ENCODE assay signal across 23 cellular contexts in genomic region chr4:151574968-151575367, GRCh38.
"Had no signal": no experiment of that assay in that cellular context is flagged by ENCODE, and none has a peak within 500 bp of the region (broad histone marks: within the 10 kb centered on the region; RNA-seq: fewer than 3 reads in every experiment).

No MANE protein-coding gene starts in this region.

- H3K4me1 ChIP-seq: gastroesophageal sphincter, parathyroid adenoma, prostate gland, tibial artery had no signal

- H3K4me3 ChIP-seq: coronary artery, gastroesophageal sphincter, lung, prostate gland, smooth muscle cell, tibial artery had no signal

- H3K9ac ChIP-seq: parathyroid adenoma had no signal

- H3K4me2 ChIP-seq: smooth muscle cell had no signal

- H3K36me3 ChIP-seq: gastroesophageal sphincter, prostate gland had no signal

- H3K9me3 ChIP-seq: gastroesophageal sphincter, prostate gland, tibial artery had no signal

- H3K79me2 ChIP-seq: parathyroid adenoma had no signal

- H3K27ac Mint-ChIP-seq: endodermal cell, immature natural killer cell, naive B cell, nephron progenitor cell had no signal

- H3K4me3 Mint-ChIP-seq: endodermal cell, immature natural killer cell, naive B cell, nephron progenitor cell had no signal

- DNase-seq: cerebellar nuclear complex; effector CD4-positive, alpha-beta T cell; endodermal cell; glutamatergic neuron; immature natural killer cell; kidney; left cardiac atrium; left ventricle myocardium superior; mesenchymal stem cell; midbrain; naive B cell; nephron progenitor cell; retina; stimulated activated CD4-positive, alpha-beta T cell treated with anti-CD3 and anti-CD28 coated beads, Interleukin-2, amount 100 ng/mL, for 48 hours; stimulated activated naive CD4-positive, alpha-beta T cell treated with Interleukin-2 at 50 U/mL for 16 hours; tibial artery had no signal

- H3K36me3 Mint-ChIP-seq: immature natural killer cell, naive B cell had no signal

- FAIRE-seq: kidney had no signal

- H3K4me1 Mint-ChIP-seq: endodermal cell, immature natural killer cell, naive B cell had no signal

- ATAC-seq: gastroesophageal sphincter, left cardiac atrium, sciatic nerve had no signal

- H3K27me3 ChIP-seq: gastroesophageal sphincter, tibial artery had no signal

- H3K27ac ChIP-seq: coronary artery, gastroesophageal sphincter, parathyroid adenoma, prostate gland, tibial artery had no signal

- H2AFZ ChIP-seq: parathyroid adenoma had no signal
